In the genomic region with DNA sequence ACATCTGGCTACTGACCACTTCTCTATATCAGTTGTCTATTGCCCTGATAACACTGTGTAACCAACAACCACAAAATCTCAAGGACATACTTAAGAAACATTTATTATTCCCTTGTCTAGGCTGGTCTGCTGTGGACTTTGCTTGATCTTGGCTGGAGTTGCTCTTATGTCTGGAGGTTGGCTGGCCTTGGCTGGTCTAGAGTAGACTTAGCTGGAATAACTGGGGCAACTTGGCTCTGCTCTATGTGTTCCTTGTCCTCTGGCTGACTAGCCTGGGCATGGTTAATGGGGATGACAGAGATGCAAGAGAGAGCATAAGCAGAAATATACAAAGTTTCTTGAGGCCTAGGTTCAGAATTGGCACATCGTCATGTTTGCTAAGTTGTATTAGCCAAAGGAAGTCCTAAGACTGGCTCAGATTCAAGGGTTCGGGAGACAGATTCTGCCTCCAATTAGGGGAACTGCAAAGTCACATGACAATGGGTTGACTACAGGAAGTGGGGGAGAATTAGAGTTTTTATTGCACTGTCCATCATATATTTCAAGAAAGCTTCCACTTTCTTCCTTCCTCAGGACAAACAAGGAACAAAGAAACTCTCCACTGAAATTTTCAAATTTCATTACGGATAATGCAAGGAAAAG, we compare ENCODE assay signal across 15 cellular contexts.
DNase-seq lines count a peak whose midpoint lies in the region; ATAC-seq, FAIRE-seq and TF ChIP-seq lines count a peak whose summit lies in the region.
"Had no signal": no experiment of that assay in that cellular context is flagged by ENCODE, and none has a peak within 500 bp of the region (broad histone marks: within the 10 kb centered on the region; RNA-seq: fewer than 3 reads in every experiment).

No MANE protein-coding gene starts in this region.

- DNase-seq in Calu3 (no peak), NOMO-1 treated with dmso at 0.1 percent for 144 hours (lab: John Stamatoyannopoulos, UW; ENCODE audit: unreplicated experiment) (peak; percentile 32), heart left ventricle (no peak), prostate gland (ENCODE audit: low spot score) (peak; percentile 30), SHP77 (lab: John Stamatoyannopoulos, UW) (no peak), frontal cortex (ENCODE audit: low spot score in 2 of 2) (no peak)
- no peak for DNase-seq in effector CD8-positive, alpha-beta T cell (lab: John Stamatoyannopoulos, UW)
- DNase-seq: activated CD4-positive, alpha-beta T cell treated with anti-CD3 and anti-CD28 coated beads, Interleukin-2, amount 50 U/mL, for 1 hour; activated T-cell treated with anti-CD3 and anti-CD28 coated beads, Interleukin-2, amount 50 U/mL, for 48 hours; NCI-H1417 treated with DMSO at 0.1 percent for 48 hours; OCI-M1; sigmoid colon; T-helper 17 cell had no signal

- intact Hi-C loops in Calu3 (cut with micrococcal nuclease; ENCODE audit: unreplicated experiment) = loop anchor here (5.0 kb wide), 2 partner anchors 76 to 501 kb away; no protein-coding TSS in a partner anchor
- intact Hi-C loops in heart left ventricle (cut with DNase I) = loop anchor here (2.0 to 10.0 kb wide), 13 partner anchors 78 to 518 kb away; a partner anchor contains a TSS
- intact Hi-C loops in prostate gland (cut with DNase I) = no loop called here

- FAIRE-seq in frontal cortex (lab: Jason Lieb, UNC) = no peak

- no peaks in the 10 kb centered on the region for H3K9me3 Mint-ChIP-seq in Calu3 (ENCODE audit: low read depth, unreplicated experiment)
- H3K9me3 Mint-ChIP-seq: brain had no signal

- H3K4me1 ChIP-seq in heart left ventricle = peaks cover 0 to 51% (median 11%) of the 10 kb centered on the region in 12 donors
- no peaks in the 10 kb centered on the region for H3K4me1 ChIP-seq in prostate gland (replicated peaks)

- H3K4me3 ChIP-seq in heart left ventricle = no peak overlapping the region
- no peak overlapping the region for H3K4me3 ChIP-seq in prostate gland
- H3K4me3 ChIP-seq: sigmoid colon had no signal

- no peaks in the 10 kb centered on the region for H3K9me3 ChIP-seq in heart left ventricle
- H3K9me3 ChIP-seq in prostate gland = no peaks in the 10 kb centered on the region
- H3K9me3 ChIP-seq: sigmoid colon had no signal

- peaks cover 12% of the 10 kb centered on the region for H3K4me1 Mint-ChIP-seq in Calu3 (ENCODE audit: low read depth, unreplicated experiment)
- H3K4me1 Mint-ChIP-seq: brain had no signal

- TF ChIP-seq POLR2A in heart left ventricle (IDR thresholded peaks at IDR 0.05) (no peak), prostate gland (IDR thresholded peaks at IDR 0.05) (no peak)

- TF ChIP-seq CTCF in Calu3 (IDR thresholded peaks at IDR 0.05; ENCODE audit: unreplicated experiment) = no peak
- no peak for TF ChIP-seq CTCF in heart left ventricle (IDR thresholded peaks at IDR 0.05)
- no peak for TF ChIP-seq CTCF in prostate gland (IDR thresholded peaks at IDR 0.05)

- no peaks in the 10 kb centered on the region for H3K36me3 ChIP-seq in heart left ventricle
- H3K36me3 ChIP-seq in prostate gland = no peaks in the 10 kb centered on the region
- H3K36me3 ChIP-seq: sigmoid colon had no signal

- H3K27ac ChIP-seq in heart left ventricle (peak overlapping the region in 3 of 12 donors; percentile 49 to 82 (median 76)), prostate gland (no peak overlapping the region)

- no peaks in the 10 kb centered on the region for H3K27me3 ChIP-seq in heart left ventricle
- H3K27me3 ChIP-seq in prostate gland (replicated peaks; ENCODE audit: insufficient read depth) = no peaks in the 10 kb centered on the region
- H3K27me3 ChIP-seq: sigmoid colon had no signal

- BruUV-seq in Calu3 (replicated peaks; lab: Mats Ljungman, UMichigan) = no TSS peak

- CTCF ChIA-PET in Calu3 (lab: Charles Lee) = interaction anchor here (1.1 kb wide), 1 partner anchor 263 kb away, joined by 3 read pairs; no protein-coding TSS in a partner anchor

- WGBS in heart left ventricle, 4 donors = 53 to 68% (median 66%) methylated on average over 3 of the region's 3 CpGs
- WGBS in prostate gland = 59% methylated on average over 3 of the region's 3 CpGs

- no peak overlapping the region for H3K4me3 Mint-ChIP-seq in Calu3 (ENCODE audit: low read depth, unreplicated experiment)
- H3K4me3 Mint-ChIP-seq: brain, T-helper 17 cell had no signal

- H3K27me3 Mint-ChIP-seq in Calu3 (ENCODE audit: unreplicated experiment) = no peaks in the 10 kb centered on the region

- peak in 3 of 4 donors; percentile 32 to 57 (median 35) for ATAC-seq in heart left ventricle
- ATAC-seq in GM21447 (IDR thresholded peaks at IDR 0.05; ENCODE audit: unreplicated experiment) = no peak
- ATAC-seq: T-helper 17 cell had no signal

- no peaks in the 10 kb centered on the region for H3K36me3 Mint-ChIP-seq in Calu3 (ENCODE audit: insufficient read depth, unreplicated experiment)
- H3K36me3 Mint-ChIP-seq: brain had no signal

- peak overlapping the region; percentile 33 for H3K27ac Mint-ChIP-seq in Calu3 (ENCODE audit: unreplicated experiment)
- H3K27ac Mint-ChIP-seq: brain had no signal

Comparison
In these comparisons a context has a peak if more than half of its experiments do, and no peak if none do; other contexts are left out.
1. DNase-seq: peak in NOMO-1 treated with dmso at 0.1 percent for 144 hours (single experiment) and prostate gland (single experiment); none in Calu3 (single experiment), heart left ventricle (0 of 5), effector CD8-positive, alpha-beta T cell (single experiment), SHP77 (0 of 2) and frontal cortex (0 of 2).